ENCODE assay signal across 18 cellular contexts in the genomic region with DNA sequence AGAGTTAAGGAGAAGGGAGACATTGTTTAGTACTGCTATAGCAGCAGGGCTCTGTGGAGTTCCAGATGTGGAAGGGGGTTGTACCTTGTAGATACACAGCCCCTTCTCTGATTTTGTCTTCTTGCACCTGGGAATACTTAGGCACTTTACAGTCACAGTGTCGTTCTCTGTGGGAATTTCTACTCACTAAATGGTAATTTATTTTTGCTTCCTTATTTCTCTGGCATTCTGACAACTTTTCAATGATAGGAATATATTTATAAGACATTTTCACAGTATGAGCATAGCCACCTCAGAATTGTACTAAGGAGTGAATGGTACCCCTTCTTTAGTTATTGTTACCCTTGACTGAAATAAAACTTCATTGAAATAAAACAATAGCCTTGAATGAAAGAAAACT.
A peak's percentile ranks its signal among the peaks of the same experiment; 100 is the strongest.
DNase-seq lines count a peak whose midpoint lies in the region; ATAC-seq and TF ChIP-seq lines count a peak whose summit lies in the region.
"Had no signal": no experiment of that assay in that cellular context is flagged by ENCODE, and none has a peak within 500 bp of the region (broad histone marks: within the 10 kb centered on the region; RNA-seq: fewer than 3 reads in every experiment).

No MANE protein-coding gene starts in this region.

- H3F3A ChIP-seq in neural progenitor cell (ENCODE audit: low read depth): no peaks in the 10 kb centered on the region

- H3K9me3 ChIP-seq in neural progenitor cell (ENCODE audit: low read depth): no peaks in the 10 kb centered on the region
- no peaks in the 10 kb centered on the region for H3K9me3 ChIP-seq in heart left ventricle

- H3K36me3 ChIP-seq in neural progenitor cell (no peaks in the 10 kb centered on the region), heart left ventricle (no peaks in the 10 kb centered on the region)

- H3K4me1 ChIP-seq in neural progenitor cell (peaks cover 4% of the 10 kb centered on the region), heart left ventricle (peaks cover 0 to 17% (median 0%) of the 10 kb centered on the region in 12 donors)

- no peak overlapping the region for H3K27ac ChIP-seq in neural progenitor cell
- H3K27ac ChIP-seq in heart left ventricle: no peak overlapping the region
- H3K27ac ChIP-seq: GM23248 had no signal

- H3K4me1 Mint-ChIP-seq in neural progenitor cell: no peaks in the 10 kb centered on the region

- H3K79me2 ChIP-seq in neural progenitor cell (ENCODE audit: low read depth): no peaks in the 10 kb centered on the region

- in situ Hi-C loops in SK-MEL-5 (cut with HindIII; ENCODE audit: low pct_unique_long_range_greater_than_20kb, low sequenced_read_pairs): no loop called here

- 40 to 47% (median 44%) methylated on average over 1 of the region's 1 CpG for WGBS in heart left ventricle, 4 donors

- H3K9me3 Mint-ChIP-seq in neural progenitor cell: no peaks in the 10 kb centered on the region
- H3K9me3 Mint-ChIP-seq: CD4-positive, CD25-positive, alpha-beta regulatory T cell; CD8-positive, alpha-beta T cell had no signal

- DNase-seq in SK-MEL-5 (ENCODE audit: low read depth, low spot score) (peak; percentile 76), left colon (no peak), neural progenitor cell (ENCODE audit: low spot score) (peak; percentile 4), heart left ventricle (no peak)
- DNase-seq: C1 segment of cervical spinal cord; CD4-positive, CD25-positive, alpha-beta regulatory T cell; CD8-positive, alpha-beta T cell; DMS 273 treated with DMSO at 0.1 percent for 48 hours; DMS79; EL; GDM1; GM23248; H7; HCEC 1CT had no signal

- TF ChIP-seq CTCF in neural progenitor cell (IDR thresholded peaks at IDR 0.05) (no peak), heart left ventricle (IDR thresholded peaks at IDR 0.05) (no peak)

- no peak overlapping the region for H3K4me3 Mint-ChIP-seq in neural progenitor cell
- H3K4me3 Mint-ChIP-seq: CD4-positive, CD25-positive, alpha-beta regulatory T cell; CD8-positive, alpha-beta T cell had no signal

- no peak overlapping the region for H3K4me2 ChIP-seq in neural progenitor cell

- no peaks in the 10 kb centered on the region for H3K36me3 Mint-ChIP-seq in neural progenitor cell
- H3K36me3 Mint-ChIP-seq: CD4-positive, CD25-positive, alpha-beta regulatory T cell; CD8-positive, alpha-beta T cell had no signal

- H3K9ac ChIP-seq in neural progenitor cell: no peak overlapping the region
- H3K9ac ChIP-seq: GM23248 had no signal

- no peak overlapping the region for H3K27ac Mint-ChIP-seq in neural progenitor cell
- H3K27ac Mint-ChIP-seq: CD4-positive, CD25-positive, alpha-beta regulatory T cell; CD8-positive, alpha-beta T cell had no signal

- intact Hi-C loops in left colon (cut with DNase I, micrococcal nuclease): no loop called here
- intact Hi-C loops in heart left ventricle (cut with DNase I): no loop called here

- H3K27me3 ChIP-seq in neural progenitor cell: no peaks in the 10 kb centered on the region
- no peaks in the 10 kb centered on the region for H3K27me3 ChIP-seq in heart left ventricle

- H3K27me3 Mint-ChIP-seq in neural progenitor cell (ENCODE audit: insufficient read depth, low read depth): no peaks in the 10 kb centered on the region
- H3K27me3 Mint-ChIP-seq: CD4-positive, CD25-positive, alpha-beta regulatory T cell had no signal

- TF ChIP-seq POLR2A in heart left ventricle (IDR thresholded peaks at IDR 0.05): no peak

- no peaks in the 10 kb centered on the region for H4K20me1 ChIP-seq in neural progenitor cell (ENCODE audit: low read depth)

- H2AFZ ChIP-seq in neural progenitor cell (replicated peaks): no peak overlapping the region
- H2AFZ ChIP-seq: GM23248 had no signal

- ATAC-seq in left colon: peak; percentile 67
- no peak for ATAC-seq in HG02763 (IDR thresholded peaks at IDR 0.05; ENCODE audit: unreplicated experiment)
- no peak for ATAC-seq in GM21786 (IDR thresholded peaks at IDR 0.05; ENCODE audit: unreplicated experiment)
- no peak for ATAC-seq in heart left ventricle
- no peak for ATAC-seq in HG03457 (IDR thresholded peaks at IDR 0.05; ENCODE audit: unreplicated experiment)
- ATAC-seq: CD8-positive, alpha-beta T cell; GM12878 had no signal

- H3K4me3 ChIP-seq in neural progenitor cell (no peak overlapping the region), heart left ventricle (no peak overlapping the region)
- H3K4me3 ChIP-seq: GM12878, GM23248 had no signal

Comparison
In these comparisons a context has a peak if more than half of its experiments do, and no peak if none do; other contexts are left out.
1. DNase-seq: peak in SK-MEL-5 (single experiment) and neural progenitor cell (single experiment); none in left colon (0 of 2) and heart left ventricle (0 of 5).